8 cellular contexts compared by ENCODE assay signal in the genomic region with DNA sequence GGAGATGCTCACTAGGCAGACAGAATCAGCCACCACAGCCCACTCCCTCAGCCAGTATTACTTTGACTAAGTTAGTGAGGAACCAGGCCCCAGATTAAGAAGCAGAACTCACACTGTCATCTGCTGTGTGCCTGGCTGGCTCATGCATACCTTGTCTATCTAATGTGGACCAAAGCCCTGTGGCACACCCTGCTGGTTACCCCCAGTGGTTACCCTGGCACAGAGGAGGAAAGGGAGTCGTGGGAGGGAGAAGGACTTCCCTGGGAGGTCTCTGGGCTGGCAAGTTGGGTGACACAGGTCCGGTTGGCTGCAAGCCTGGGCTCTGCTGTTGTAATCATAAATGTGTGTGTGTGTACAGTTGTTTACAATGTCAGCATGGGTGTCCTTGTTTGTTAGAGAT. TPM values are rescaled to one million over a fixed set of nuclear protein-coding genes. Genes with fewer than 3 reads are reported as not detected.
DNase-seq lines count a peak whose midpoint lies in the region; TF ChIP-seq lines count a peak whose summit lies in the region.

No MANE protein-coding gene starts in this region.

- H3K4me3 Mint-ChIP-seq in CD8-positive, alpha-beta memory T cell, result peak overlapping the region; percentile 58 to 74 (median 70)

- in situ Hi-C loops in astrocyte of the spinal cord (cut with HindIII; ENCODE audit: low sequenced_read_pairs), result no loop called here

- POLR2A ChIA-PET in CD8-positive, alpha-beta memory T cell (lab: Charles Lee), result no interaction called here
- POLR2A ChIA-PET in HEK293 (lab: Yijun Ruan, JAX), result no interaction called here

- no peaks in the 10 kb centered on the region for H3K9me3 ChIP-seq in CD8-positive, alpha-beta memory T cell (ENCODE audit: low read length)
- no peaks in the 10 kb centered on the region for H3K9me3 ChIP-seq in HEK293 (ENCODE audit: control insufficient read depth, insufficient read depth, low read depth, low read length)

- no peaks in the 10 kb centered on the region for H3K36me3 ChIP-seq in CD8-positive, alpha-beta memory T cell (ENCODE audit: insufficient read depth, low read length)
- H3K36me3 ChIP-seq in HEK293 (ENCODE audit: control insufficient read depth in 2 of 2, insufficient read depth in 1 of 2, low read length in 2 of 2), result no peaks in the 10 kb centered on the region

- no peaks in the 10 kb centered on the region for H3K9me3 Mint-ChIP-seq in CD8-positive, alpha-beta memory T cell

- H3K4me1 ChIP-seq in CD8-positive, alpha-beta memory T cell (ENCODE audit: insufficient read depth, low read length), result peaks cover 74% of the 10 kb centered on the region
- H3K4me1 ChIP-seq in HEK293 (ENCODE audit: control insufficient read depth, insufficient read depth, low read length), result no peaks in the 10 kb centered on the region

- peak overlapping the region in 7 of 8 donors; percentile 80 to 96 (median 91) for H3K27ac Mint-ChIP-seq in CD8-positive, alpha-beta memory T cell

- H3K27ac ChIP-seq in CD8-positive, alpha-beta memory T cell (ENCODE audit: low read depth, low read length), result no peak overlapping the region
- H3K27ac ChIP-seq in HEK293 (ENCODE audit: extremely low read depth, low read depth, low read length), result no peak overlapping the region

- peaks cover 0 to 12% (median 0%) of the 10 kb centered on the region in 3 donors for H3K36me3 Mint-ChIP-seq in CD8-positive, alpha-beta memory T cell

- no peaks in the 10 kb centered on the region for H3K27me3 ChIP-seq in CD8-positive, alpha-beta memory T cell (ENCODE audit: insufficient read depth, low read length, poor library complexity, severe bottlenecking)

- H3K4me3 ChIP-seq in CD8-positive, alpha-beta memory T cell (ENCODE audit: low read length), result no peak overlapping the region
- no peak overlapping the region for H3K4me3 ChIP-seq in HEK293 (ENCODE audit: low read depth, low read length)
- H3K4me3 ChIP-seq in astrocyte of the spinal cord (ENCODE audit: low read depth, low read length), result no peak overlapping the region

- CTCF ChIA-PET in CD8-positive, alpha-beta memory T cell (lab: Charles Lee), result interaction anchor here (1.1 to 1.5 kb wide), 3 partner anchors 19 to 86 kb away, joined by 4 to 5 read pairs (median 4); no protein-coding TSS in a partner anchor
- CTCF ChIA-PET in HEK293 (lab: Yijun Ruan, JAX), result no interaction called here

- peak in 2 of 5 donors; percentile 10 to 34 for DNase-seq in CD8-positive, alpha-beta memory T cell
- DNase-seq in RPMI7951 (ENCODE audit: low read depth) (peak; percentile 66), astrocyte of the spinal cord (ENCODE audit: low read depth, low spot score) (no peak), mucosa of gallbladder (ENCODE audit: low spot score) (peak; percentile 47), activated gamma-delta T cell (lab: John Stamatoyannopoulos, UW) (no peak), NCI-H1092 treated with DMSO at 0.1 percent for 48 hours (lab: John Stamatoyannopoulos, UW) (no peak), DMS79 treated with DMSO at 0.1 percent for 48 hours (lab: John Stamatoyannopoulos, UW) (no peak)

- peaks cover 62 to 75% (median 72%) of the 10 kb centered on the region in 3 donors for H3K4me1 Mint-ChIP-seq in CD8-positive, alpha-beta memory T cell

- TF ChIP-seq CTCF in HEK293 (tag by site-specific recombination; IDR thresholded peaks at IDR 0.05) (0 out of 2 replicates have a peak, but pooled peaks have one; percentile 17), astrocyte of the spinal cord (IDR thresholded peaks at IDR 0.05; ENCODE audit: low read depth, low read length) (peak; percentile 26)

- no peaks in the 10 kb centered on the region for H3K27me3 Mint-ChIP-seq in CD8-positive, alpha-beta memory T cell

TF ChIP-seq in HEK293, 187 proteins besides CTCF, POLR2A, EP300 and RAD21:
- TF ChIP-seq ZNF23 (tag by site-specific recombination; IDR thresholded peaks at IDR 0.05; ENCODE audit: borderline replicate concordance), result no peak
- no peak for TF ChIP-seq ZNF843 (tag by site-specific recombination; IDR thresholded peaks at IDR 0.05)
- peak; percentile 60 for TF ChIP-seq ZIC2 (tag by site-specific recombination; IDR thresholded peaks at IDR 0.05)
- TF ChIP-seq SP7 (tag by site-specific recombination; IDR thresholded peaks at IDR 0.05), result no peak
- no peak for TF ChIP-seq HOXD13 (CRISPR knock-in tag; IDR thresholded peaks at IDR 0.05; ENCODE audit: borderline replicate concordance)
- no peak for TF ChIP-seq ZNF211 (tag by site-specific recombination; IDR thresholded peaks at IDR 0.05; ENCODE audit: low read depth)
- TF ChIP-seq, protein P1, sequence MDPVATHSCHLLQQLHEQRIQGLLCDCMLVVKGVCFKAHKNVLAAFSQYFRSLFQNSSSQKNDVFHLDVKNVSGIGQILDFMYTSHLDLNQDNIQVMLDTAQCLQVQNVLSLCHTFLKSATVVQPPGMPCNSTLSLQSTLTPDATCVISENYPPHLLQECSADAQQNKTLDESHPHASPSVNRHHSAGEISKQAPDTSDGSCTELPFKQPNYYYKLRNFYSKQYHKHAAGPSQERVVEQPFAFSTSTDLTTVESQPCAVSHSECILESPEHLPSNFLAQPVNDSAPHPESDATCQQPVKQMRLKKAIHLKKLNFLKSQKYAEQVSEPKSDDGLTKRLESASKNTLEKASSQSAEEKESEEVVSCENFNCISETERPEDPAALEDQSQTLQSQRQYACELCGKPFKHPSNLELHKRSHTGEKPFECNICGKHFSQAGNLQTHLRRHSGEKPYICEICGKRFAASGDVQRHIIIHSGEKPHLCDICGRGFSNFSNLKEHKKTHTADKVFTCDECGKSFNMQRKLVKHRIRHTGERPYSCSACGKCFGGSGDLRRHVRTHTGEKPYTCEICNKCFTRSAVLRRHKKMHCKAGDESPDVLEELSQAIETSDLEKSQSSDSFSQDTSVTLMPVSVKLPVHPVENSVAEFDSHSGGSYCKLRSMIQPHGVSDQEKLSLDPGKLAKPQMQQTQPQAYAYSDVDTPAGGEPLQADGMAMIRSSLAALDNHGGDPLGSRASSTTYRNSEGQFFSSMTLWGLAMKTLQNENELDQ (tag by site-specific recombination; IDR thresholded peaks at IDR 0.05; ENCODE audit: low read depth), result no peak
- TF ChIP-seq, protein P2, sequence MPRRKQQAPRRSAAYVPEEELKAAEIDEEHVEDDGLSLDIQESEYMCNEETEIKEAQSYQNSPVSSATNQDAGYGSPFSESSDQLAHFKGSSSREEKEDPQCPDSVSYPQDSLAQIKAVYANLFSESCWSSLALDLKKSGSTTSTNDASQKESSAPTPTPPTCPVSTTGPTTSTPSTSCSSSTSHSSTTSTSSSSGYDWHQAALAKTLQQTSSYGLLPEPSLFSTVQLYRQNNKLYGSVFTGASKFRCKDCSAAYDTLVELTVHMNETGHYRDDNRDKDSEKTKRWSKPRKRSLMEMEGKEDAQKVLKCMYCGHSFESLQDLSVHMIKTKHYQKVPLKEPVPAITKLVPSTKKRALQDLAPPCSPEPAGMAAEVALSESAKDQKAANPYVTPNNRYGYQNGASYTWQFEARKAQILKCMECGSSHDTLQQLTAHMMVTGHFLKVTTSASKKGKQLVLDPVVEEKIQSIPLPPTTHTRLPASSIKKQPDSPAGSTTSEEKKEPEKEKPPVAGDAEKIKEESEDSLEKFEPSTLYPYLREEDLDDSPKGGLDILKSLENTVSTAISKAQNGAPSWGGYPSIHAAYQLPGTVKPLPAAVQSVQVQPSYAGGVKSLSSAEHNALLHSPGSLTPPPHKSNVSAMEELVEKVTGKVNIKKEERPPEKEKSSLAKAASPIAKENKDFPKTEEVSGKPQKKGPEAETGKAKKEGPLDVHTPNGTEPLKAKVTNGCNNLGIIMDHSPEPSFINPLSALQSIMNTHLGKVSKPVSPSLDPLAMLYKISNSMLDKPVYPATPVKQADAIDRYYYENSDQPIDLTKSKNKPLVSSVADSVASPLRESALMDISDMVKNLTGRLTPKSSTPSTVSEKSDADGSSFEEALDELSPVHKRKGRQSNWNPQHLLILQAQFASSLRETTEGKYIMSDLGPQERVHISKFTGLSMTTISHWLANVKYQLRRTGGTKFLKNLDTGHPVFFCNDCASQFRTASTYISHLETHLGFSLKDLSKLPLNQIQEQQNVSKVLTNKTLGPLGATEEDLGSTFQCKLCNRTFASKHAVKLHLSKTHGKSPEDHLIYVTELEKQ (tag by site-specific recombination; IDR thresholded peaks at IDR 0.05; ENCODE audit: borderline replicate concordance), result no peak
- peak; percentile 70 for TF ChIP-seq GLIS1 (tag by site-specific recombination; IDR thresholded peaks at IDR 0.05)

RNA-seq across cellular contexts. Expression of gene SH2D4B, which starts 7.5 kb away (rescaled TPM):
- total RNA-seq in CD8-positive, alpha-beta memory T cell, result under 1 TPM; 0.11 to 0.13 TPM
- not detected for polyA plus RNA-seq in CD8-positive, alpha-beta memory T cell
- total RNA-seq in RPMI7951 (2014; rRNA removed; shearing (Covaris generic)), result 0.10 TPM in 1 of 2 replicates, not detected in the other
- not detected for total RNA-seq in mucosa of gallbladder

Comparison
In these comparisons a context has a peak if more than half of its experiments do, and no peak if none do; other contexts are left out.
1. DNase-seq: peak in RPMI7951 (single experiment) and mucosa of gallbladder (single experiment); none in astrocyte of the spinal cord (single experiment), activated gamma-delta T cell (single experiment), NCI-H1092 treated with DMSO at 0.1 percent for 48 hours (single experiment) and DMS79 treated with DMSO at 0.1 percent for 48 hours (single experiment).